ENCODE assay signal across 32 cellular contexts in the genomic region with DNA sequence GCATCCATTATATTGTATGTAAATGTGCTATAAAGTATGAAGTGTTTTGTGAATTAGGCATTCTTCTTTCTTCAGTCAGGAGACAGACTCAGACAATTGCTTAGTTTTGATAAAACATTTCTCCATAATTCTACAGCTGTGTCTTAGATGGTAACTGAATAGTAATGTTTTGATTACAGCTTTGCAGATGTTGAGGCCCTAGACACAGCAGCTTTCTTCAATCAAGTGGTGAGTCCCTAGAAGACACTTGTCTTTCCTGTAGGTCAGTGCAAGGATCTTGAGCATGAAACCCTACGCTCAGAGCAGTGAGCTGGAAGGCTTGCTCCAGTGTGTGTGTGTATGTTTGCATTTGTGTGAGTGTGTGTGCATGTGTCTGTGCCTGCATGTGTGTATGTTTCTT. TPM values are rescaled to one million over a fixed set of nuclear protein-coding genes. Genes with fewer than 3 reads are reported as not detected.
"Had no signal": no experiment of that assay in that cellular context is flagged by ENCODE, and none has a peak within 500 bp of the region (broad histone marks: within the 10 kb centered on the region; RNA-seq: fewer than 3 reads in every experiment).

No MANE protein-coding gene starts in this region.

- H3K4me2 ChIP-seq: neural progenitor cell, smooth muscle cell had no signal

- H3K36me3 ChIP-seq: breast epithelium, esophagus squamous epithelium, neural progenitor cell, stomach, thyroid gland, upper lobe of left lung had no signal

- H3K9me3 Mint-ChIP-seq: activated B cell treated with CpG ODN at 0.5 μM for 24 hours; activated naive CD4-positive, alpha-beta T cell treated with anti-CD3 and anti-CD28 coated beads, Interleukin-2, amount 50 U/mL, for 24 hours; activated naive CD8-positive, alpha-beta T cell treated with anti-CD3 and anti-CD28 coated beads, Interleukin-2, amount 50 U/mL, for 24 hours; activated T-helper 2 cell treated with anti-CD3 and anti-CD28 coated beads, Interferon-gamma antibody, Interleukin-2, Interleukin-4, amounts not matched to agents 10 μg/mL and 5 μg/mL and 100 μg/mL, durations not matched to agents 14 hours and 24 hours and 36 hours; central memory CD8-positive, alpha-beta T cell; dendritic cell treated with granulocyte-macrophage colony-stimulating factor and Interleukin-4, amounts not matched to agents 40 ng/mL and 50 ng/mL, for 4 days; endodermal cell; mesothelial cell of epicardium; naive thymus-derived CD8-positive, alpha-beta T cell; stimulated activated memory B cell treated with anti-CD40 and anti-IgM and Interleukin-4, amounts not matched to agents 10 μg/mL and 1 μg/mL and 100 μg/mL, for 72 hours had no signal

- H3K9me3 ChIP-seq: breast epithelium, esophagus squamous epithelium, stomach, thyroid gland, upper lobe of left lung had no signal

- H3K4me1 Mint-ChIP-seq: endodermal cell; stimulated activated memory B cell treated with anti-CD40 and anti-IgM and Interleukin-4, amounts not matched to agents 10 μg/mL and 1 μg/mL and 100 μg/mL, for 72 hours had no signal

- H3K27me3 Mint-ChIP-seq: activated B cell treated with CpG ODN at 0.5 μM for 24 hours; activated CD8-positive, alpha-beta memory T cell treated with anti-CD3 and anti-CD28 coated beads, Interleukin-2, amount 10 ng/mL, durations not matched to agents 7 days and 5 days; activated naive CD4-positive, alpha-beta T cell treated with anti-CD3 and anti-CD28 coated beads, Interleukin-2, amount 50 U/mL, for 24 hours; activated naive CD8-positive, alpha-beta T cell treated with anti-CD3 and anti-CD28 coated beads, Interleukin-2, amount 50 U/mL, for 24 hours; central memory CD8-positive, alpha-beta T cell; dendritic cell treated with granulocyte-macrophage colony-stimulating factor and Interleukin-4, amounts not matched to agents 40 ng/mL and 50 ng/mL, for 4 days; naive thymus-derived CD8-positive, alpha-beta T cell; stimulated activated memory B cell treated with anti-CD40 and anti-IgM and Interleukin-4, amounts not matched to agents 10 μg/mL and 1 μg/mL and 100 μg/mL, for 72 hours had no signal

- H3K4me3 ChIP-seq: breast epithelium, esophagus squamous epithelium, neural progenitor cell, smooth muscle cell, stomach, thyroid gland, upper lobe of left lung had no signal

- H3K27ac ChIP-seq: neural progenitor cell had no signal

- ATAC-seq: activated CD8-positive, alpha-beta memory T cell treated with anti-CD3 and anti-CD28 coated beads, Interleukin-2, amount 10 ng/mL, durations not matched to agents 7 days and 5 days; activated CD8-positive, alpha-beta T cell treated with anti-CD3 and anti-CD28 coated beads, Interleukin-2, amount 10 ng/mL, durations not matched to agents 7 days and 5 days; activated naive CD8-positive, alpha-beta T cell treated with anti-CD3 and anti-CD28 coated beads, Interleukin-2, amount 50 U/mL, for 24 hours; naive thymus-derived CD8-positive, alpha-beta T cell; stimulated activated memory B cell treated with anti-CD40 and anti-IgM and Interleukin-4, amounts not matched to agents 10 μg/mL and 1 μg/mL and 100 μg/mL, for 72 hours had no signal

- H3K27me3 ChIP-seq: breast epithelium, esophagus squamous epithelium, neural progenitor cell, stomach, thyroid gland, upper lobe of left lung had no signal

- DNase-seq: activated B cell treated with CpG ODN at 0.5 μM for 24 hours; activated CD4-positive, alpha-beta T cell treated with anti-CD3 and anti-CD28 coated beads, Interleukin-2, amount 50 U/mL, for 1 hour; activated CD8-positive, alpha-beta memory T cell treated with anti-CD3 and anti-CD28 coated beads, Interleukin-2, amount 10 ng/mL, durations not matched to agents 7 days and 5 days; activated CD8-positive, alpha-beta T cell treated with anti-CD3 and anti-CD28 coated beads, Interleukin-2, amount 10 ng/mL, durations not matched to agents 7 days and 5 days; activated naive CD8-positive, alpha-beta T cell treated with anti-CD3 and anti-CD28 coated beads, Interleukin-2, amount 50 U/mL, for 24 hours; activated T-cell treated with anti-CD3 and anti-CD28 coated beads, Interleukin-2, amount 50 U/mL, for 48 hours; amygdala; endodermal cell; esophagus squamous epithelium; head of caudate nucleus; kidney glomerular epithelial cell; mammary epithelial cell; naive thymus-derived CD8-positive, alpha-beta T cell; stimulated activated CD4-positive, alpha-beta T cell treated with anti-CD3 and anti-CD28 coated beads, Interleukin-1b, Interleukin-23, amount 100 ng/mL, for 48 hours; stimulated activated CD4-positive, alpha-beta T cell treated with anti-CD3 and anti-CD28 coated beads, Interleukin-4, amount 100 ng/mL, for 4 hours; stimulated activated CD8-positive, alpha-beta memory T cell treated with anti-CD3 and anti-CD28 coated beads, Interleukin-4, amount 100 ng/mL, for 48 hours; stomach; T-helper 1 cell; thyroid gland; upper lobe of left lung had no signal

- H3K4me3 Mint-ChIP-seq: activated B cell treated with CpG ODN at 0.5 μM for 24 hours; activated CD8-positive, alpha-beta memory T cell treated with anti-CD3 and anti-CD28 coated beads, Interleukin-2, amount 10 ng/mL, durations not matched to agents 7 days and 5 days; activated CD8-positive, alpha-beta T cell treated with anti-CD3 and anti-CD28 coated beads, Interleukin-2, amount 10 ng/mL, durations not matched to agents 7 days and 5 days; activated naive CD4-positive, alpha-beta T cell treated with anti-CD3 and anti-CD28 coated beads, Interleukin-2, amount 50 U/mL, for 24 hours; activated naive CD8-positive, alpha-beta T cell treated with anti-CD3 and anti-CD28 coated beads, Interleukin-2, amount 50 U/mL, for 24 hours; central memory CD8-positive, alpha-beta T cell; dendritic cell treated with granulocyte-macrophage colony-stimulating factor and Interleukin-4, amounts not matched to agents 40 ng/mL and 50 ng/mL, for 4 days; endodermal cell; mesothelial cell of epicardium; naive thymus-derived CD8-positive, alpha-beta T cell; neural progenitor cell; stimulated activated memory B cell treated with anti-CD40 and anti-IgM and Interleukin-4, amounts not matched to agents 10 μg/mL and 1 μg/mL and 100 μg/mL, for 72 hours; T-helper 2 cell treated with Interferon-gamma antibody and Interleukin-4, amounts not matched to agents 5 μg/mL and 100 μg/mL, for 36 hours had no signal

- H2AFZ ChIP-seq: neural progenitor cell had no signal

- H3K27ac Mint-ChIP-seq: activated B cell treated with CpG ODN at 0.5 μM for 24 hours; activated CD8-positive, alpha-beta memory T cell treated with anti-CD3 and anti-CD28 coated beads, Interleukin-2, amount 10 ng/mL, durations not matched to agents 7 days and 5 days; activated CD8-positive, alpha-beta T cell treated with anti-CD3 and anti-CD28 coated beads, Interleukin-2, amount 10 ng/mL, durations not matched to agents 7 days and 5 days; activated naive CD4-positive, alpha-beta T cell treated with anti-CD3 and anti-CD28 coated beads, Interleukin-2, amount 50 U/mL, for 24 hours; activated naive CD8-positive, alpha-beta T cell treated with anti-CD3 and anti-CD28 coated beads, Interleukin-2, amount 50 U/mL, for 24 hours; activated T-helper 2 cell treated with anti-CD3 and anti-CD28 coated beads, Interferon-gamma antibody, Interleukin-2, Interleukin-4, amounts not matched to agents 10 μg/mL and 5 μg/mL and 100 μg/mL, durations not matched to agents 14 hours and 24 hours and 36 hours; dendritic cell treated with granulocyte-macrophage colony-stimulating factor and Interleukin-4, amounts not matched to agents 40 ng/mL and 50 ng/mL, for 4 days; endodermal cell; mesothelial cell of epicardium; neural progenitor cell; stimulated activated memory B cell treated with anti-CD40 and anti-IgM and Interleukin-4, amounts not matched to agents 10 μg/mL and 1 μg/mL and 100 μg/mL, for 72 hours; T-helper 2 cell treated with Interferon-gamma antibody and Interleukin-4, amounts not matched to agents 5 μg/mL and 100 μg/mL, for 36 hours had no signal

- H3K9ac ChIP-seq: neural progenitor cell had no signal

- H3K36me3 Mint-ChIP-seq: activated naive CD4-positive, alpha-beta T cell treated with anti-CD3 and anti-CD28 coated beads, Interleukin-2, amount 50 U/mL, for 24 hours; mesothelial cell of epicardium; naive thymus-derived CD8-positive, alpha-beta T cell; neural progenitor cell; stimulated activated memory B cell treated with anti-CD40 and anti-IgM and Interleukin-4, amounts not matched to agents 10 μg/mL and 1 μg/mL and 100 μg/mL, for 72 hours had no signal

RNA-seq across cellular contexts. Expression of gene CD180, which starts 46.8 kb away (rescaled TPM):
- total RNA-seq: activated CD8-positive, alpha-beta T cell treated with anti-CD3 and anti-CD28 coated beads, Interleukin-2, amount 10 ng/mL, durations not matched to agents 7 days and 5 days; endodermal cell; fibroblast of villous mesenchyme; mesothelial cell of epicardium; osteoblast; smooth muscle cell had no signal
- polyA plus RNA-seq: smooth muscle cell had no signal
